10 cellular contexts compared by ENCODE assay signal in genomic region chr1:236535656-236536293, GRCh38. TPM values are rescaled to one million over a fixed set of nuclear protein-coding genes. Genes with fewer than 3 reads are reported as not detected.
DNase-seq lines count a peak whose midpoint lies in the region; ATAC-seq and TF ChIP-seq lines count a peak whose summit lies in the region.
"Had no signal": no experiment of that assay in that cellular context is flagged by ENCODE, and none has a peak within 500 bp of the region (broad histone marks: within the 10 kb centered on the region; RNA-seq: fewer than 3 reads in every experiment).

No MANE protein-coding gene starts in this region.

- no peaks in the 10 kb centered on the region for H3K27me3 ChIP-seq in aorta (ENCODE audit: control insufficient read depth in 1 of 2, insufficient read depth in 2 of 2, low read length in 1 of 2)

- DNase-seq in NCI-H82 (lab: John Stamatoyannopoulos, UW): peak; percentile 50
- no peak for DNase-seq in NCI-H82 treated with DMSO at 0.1 percent for 48 hours (lab: John Stamatoyannopoulos, UW; ENCODE audit: unreplicated experiment)
- DNase-seq in NCI-H1694 treated with DMSO at 0.1 percent for 48 hours (lab: John Stamatoyannopoulos, UW): peak; percentile 80
- DNase-seq in SK-N-DZ (ENCODE audit: low spot score): peak; percentile 28
- no peak for DNase-seq in mesothelial cell of epicardium (ENCODE audit: low spot score in 2 of 2, unreplicated experiment in 2 of 2)
- no peak for DNase-seq in aorta
- no peak for DNase-seq in NCI-H128 (lab: John Stamatoyannopoulos, UW; ENCODE audit: unreplicated experiment)
- no peak for DNase-seq in effector CD8-positive, alpha-beta T cell (lab: John Stamatoyannopoulos, UW)
- DNase-seq: activated gamma-delta T cell had no signal

- no peaks in the 10 kb centered on the region for H3K4me1 ChIP-seq in aorta (ENCODE audit: control insufficient read depth in 1 of 2, insufficient read depth in 2 of 2, low read length in 2 of 2)

- H3K4me3 Mint-ChIP-seq in mesothelial cell of epicardium: no peak overlapping the region
- H3K4me3 Mint-ChIP-seq: nephron had no signal

- peaks cover 25% of the 10 kb centered on the region for H3K36me3 Mint-ChIP-seq in mesothelial cell of epicardium

- no peaks in the 10 kb centered on the region for H3K27me3 Mint-ChIP-seq in mesothelial cell of epicardium (ENCODE audit: low read depth)

- 91 to 92% methylated on average over 9 of the region's 9 CpGs for WGBS in aorta, 2 donors

- H3K4me1 Mint-ChIP-seq in mesothelial cell of epicardium: peaks cover 16% of the 10 kb centered on the region
- H3K4me1 Mint-ChIP-seq: nephron had no signal

- intact Hi-C loops in aorta (cut with DNase I): no loop called here

- ATAC-seq in aorta (ENCODE audit: low FRiP score): no peak

- H3K36me3 ChIP-seq in aorta (ENCODE audit: control insufficient read depth in 1 of 2, insufficient read depth in 2 of 2, low read length in 1 of 2): peaks cover 6 to 10% of the 10 kb centered on the region in 2 donors

- no peak for TF ChIP-seq CTCF in mesothelial cell of epicardium (IDR thresholded peaks at IDR 0.05; ENCODE audit: unreplicated experiment)

- H3K9me3 ChIP-seq in aorta (ENCODE audit: control insufficient read depth, low read length): no peaks in the 10 kb centered on the region

- H3K9me3 Mint-ChIP-seq in mesothelial cell of epicardium: no peaks in the 10 kb centered on the region
- H3K9me3 Mint-ChIP-seq: nephron had no signal

- H3K27ac ChIP-seq in aorta (ENCODE audit: low read depth in 1 of 2, low read length in 2 of 2): no peak overlapping the region

- H3K4me3 ChIP-seq in aorta (ENCODE audit: low read length in 2 of 2): no peak overlapping the region

- peak overlapping the region; percentile 73 for H3K27ac Mint-ChIP-seq in mesothelial cell of epicardium
- H3K27ac Mint-ChIP-seq: nephron had no signal

RNA-seq across cellular contexts. Expression of gene LGALS8, which starts 12.0 kb away (rescaled TPM):
- 1.6 and 1.8 TPM in 2 replicates for polyA plus RNA-seq in SK-N-DZ (2014; cell fraction: cytosol; rRNA removed)
- polyA plus RNA-seq in SK-N-DZ (2014; cell fraction: nucleus; rRNA removed): 2.2 and 2.6 TPM in 2 replicates
- total RNA-seq in mesothelial cell of epicardium (67.6 to 71.6 TPM (median 67.8 TPM) in 3 replicates), aorta (10 to 100 TPM; 38.9 to 75.5 TPM)
- polyA plus RNA-seq in aorta: 10 to 100 TPM; 13.6 to 43.1 TPM

Comparison
In these comparisons a context has a peak if more than half of its experiments do, and no peak if none do; other contexts are left out.
1. DNase-seq: peak in NCI-H82 (single experiment), NCI-H1694 treated with DMSO at 0.1 percent for 48 hours (single experiment) and SK-N-DZ (single experiment); none in NCI-H82 treated with DMSO at 0.1 percent for 48 hours (single experiment), mesothelial cell of epicardium (0 of 2), aorta (0 of 2), NCI-H128 (single experiment) and effector CD8-positive, alpha-beta T cell (single experiment).